ENCODE assay signal across 33 cellular contexts in genomic region chr17:79757140-79757745, GRCh38. TPM values are rescaled to one million over a fixed set of nuclear protein-coding genes. Genes with fewer than 3 reads are reported as not detected.
"Had no signal": no experiment of that assay in that cellular context is flagged by ENCODE, and none has a peak within 500 bp of the region (broad histone marks: within the 10 kb centered on the region; RNA-seq: fewer than 3 reads in every experiment).

No MANE protein-coding gene starts in this region.

- H3K36me3 ChIP-seq: colonic mucosa, gastrocnemius medialis, suprapubic skin, transverse colon had no signal

- H3K9me3 ChIP-seq: colonic mucosa, gastrocnemius medialis, mucosa of descending colon, suprapubic skin, transverse colon had no signal

- H3K36me3 Mint-ChIP-seq: mesothelial cell of epicardium; naive B cell; natural killer cell treated with Interleukin-12 subunit alpha and Interleukin-12 subunit beta and Interleukin-15 and Interleukin-18, amount 100 ng/mL, for 72 hours had no signal

- H3K4me1 ChIP-seq: colonic mucosa, gastrocnemius medialis, suprapubic skin, transverse colon had no signal

- DNase-seq: colonic mucosa; effector CD8-positive, alpha-beta T cell; endodermal cell; foreskin fibroblast; gastrocnemius medialis; head of caudate nucleus; mesenchymal stem cell; mucosa of descending colon; naive B cell; retina; stimulated activated CD4-positive, alpha-beta T cell treated with anti-CD3 and anti-CD28 coated beads, Interleukin-12 subunit alpha, Interleukin-12 subunit beta, amount 100 ng/mL, for 4 hours; stimulated activated CD4-positive, alpha-beta T cell treated with anti-CD3 and anti-CD28 coated beads, Interleukin-1b, Interleukin-23, amount 100 ng/mL, for 48 hours; stimulated activated CD4-positive, alpha-beta T cell treated with anti-CD3 and anti-CD28 coated beads, Interleukin-4, amount 100 ng/mL, for 1 hour; stimulated activated CD8-positive, alpha-beta memory T cell treated with anti-CD3 and anti-CD28 coated beads, Interleukin-4, amount 100 ng/mL, for 48 hours; stimulated activated naive CD4-positive, alpha-beta T cell; stimulated activated naive CD8-positive, alpha-beta T cell treated with anti-CD3 and anti-CD28 coated beads, Interleukin-15, amount 100 ng/mL, for 72 hours; transverse colon had no signal

- H3K27ac Mint-ChIP-seq: dendritic cell treated with granulocyte-macrophage colony-stimulating factor and Interleukin-4, amounts not matched to agents 40 ng/mL and 50 ng/mL, for 4 days; endodermal cell; mesothelial cell of epicardium; natural killer cell treated with Interleukin-12 subunit alpha and Interleukin-12 subunit beta and Interleukin-15 and Interleukin-18, amount 100 ng/mL, for 72 hours; stimulated activated naive CD8-positive, alpha-beta T cell treated with anti-CD3 and anti-CD28 coated beads, Interleukin-15, amount 100 ng/mL, for 72 hours had no signal

- FAIRE-seq: keratinocyte had no signal

- H3K27me3 ChIP-seq: colonic mucosa had no signal

- ATAC-seq: esophagus mucosa; gastrocnemius medialis; left lobe of liver; mucosa of descending colon; natural killer cell treated with Interleukin-12 subunit alpha and Interleukin-12 subunit beta and Interleukin-15 and Interleukin-18, amount 100 ng/mL, for 72 hours; sciatic nerve; stimulated activated naive CD8-positive, alpha-beta T cell treated with anti-CD3 and anti-CD28 coated beads, Interleukin-15, amount 100 ng/mL, for 72 hours had no signal

- H3K9me3 Mint-ChIP-seq: dendritic cell treated with granulocyte-macrophage colony-stimulating factor and Interleukin-4, amounts not matched to agents 40 ng/mL and 50 ng/mL, for 4 days; endodermal cell; mesothelial cell of epicardium; naive B cell; natural killer cell treated with Interleukin-12 subunit alpha and Interleukin-12 subunit beta and Interleukin-15 and Interleukin-18, amount 100 ng/mL, for 72 hours; neural crest cell; stimulated activated naive CD8-positive, alpha-beta T cell treated with anti-CD3 and anti-CD28 coated beads, Interleukin-15, amount 100 ng/mL, for 72 hours had no signal

- H3K4me1 Mint-ChIP-seq: endodermal cell, mesothelial cell of epicardium had no signal

- H3K4me3 Mint-ChIP-seq: dendritic cell treated with granulocyte-macrophage colony-stimulating factor and Interleukin-4, amounts not matched to agents 40 ng/mL and 50 ng/mL, for 4 days; endodermal cell; mesothelial cell of epicardium; naive B cell; natural killer cell treated with Interleukin-12 subunit alpha and Interleukin-12 subunit beta and Interleukin-15 and Interleukin-18, amount 100 ng/mL, for 72 hours; neural crest cell; stimulated activated naive CD8-positive, alpha-beta T cell treated with anti-CD3 and anti-CD28 coated beads, Interleukin-15, amount 100 ng/mL, for 72 hours had no signal

- H3K4me2 ChIP-seq: smooth muscle cell had no signal

- H3K4me3 ChIP-seq: colonic mucosa, gastrocnemius medialis, mucosa of descending colon, smooth muscle cell, suprapubic skin, transverse colon had no signal

- H3K27ac ChIP-seq: colonic mucosa, epithelial cell of prostate, gastrocnemius medialis, suprapubic skin, transverse colon had no signal

RNA-seq across cellular contexts. Expression of gene ENPP7, which starts 26.5 kb away (rescaled TPM):
- total RNA-seq: cerebellum, colonic mucosa, endodermal cell, esophagus mucosa, gastrocnemius medialis, glomerular endothelial cell, lung microvascular endothelial cell, mesothelial cell of epicardium, mucosa of descending colon, neural crest cell, osteocyte, pulmonary artery endothelial cell, sciatic nerve, smooth muscle cell, suprapubic skin had no signal
- polyA plus RNA-seq: keratinocyte, smooth muscle cell had no signal
